In genomic region chr13:48977973-48978372, GRCh38 we compare ENCODE assay signal across 9 cellular contexts. TPM values are rescaled to one million over a fixed set of nuclear protein-coding genes. Genes with fewer than 3 reads are reported as not detected.
DNase-seq lines count a peak whose midpoint lies in the region; ATAC-seq and TF ChIP-seq lines count a peak whose summit lies in the region.
"Had no signal": no experiment of that assay in that cellular context is flagged by ENCODE, and none has a peak within 500 bp of the region (broad histone marks: within the 10 kb centered on the region; RNA-seq: fewer than 3 reads in every experiment).

No MANE protein-coding gene starts in this region.

- peaks cover 0 to 49% (median 22%) of the 10 kb centered on the region in 4 donors for H3K4me1 ChIP-seq in tibial artery

- peak overlapping the region; percentile 62 for H3K4me3 Mint-ChIP-seq in activated naive CD4-positive, alpha-beta T cell treated with anti-CD3 and anti-CD28 coated beads, Interleukin-2, amount 10 ng/mL, durations not matched to agents 7 days and 5 days
- H3K4me3 Mint-ChIP-seq in T-cell: peak overlapping the region; percentile 44 to 93 (median 58)
- peak overlapping the region; percentile 81 for H3K4me3 Mint-ChIP-seq in glutamatergic neuron (ENCODE audit: unreplicated experiment)
- no peak overlapping the region for H3K4me3 Mint-ChIP-seq in chondrocyte (ENCODE audit: unreplicated experiment)

- intact Hi-C loops in tibial artery (cut with DNase I; ENCODE audit: low total_unique reads): loop anchor here (5.0 to 10.0 kb wide), 4 partner anchors 117 to 514 kb away; partner anchors contain the start of gene CDADC1

- H3K27ac ChIP-seq in tibial artery: no peak overlapping the region

- no peaks in the 10 kb centered on the region for H3K9me3 ChIP-seq in tibial artery

- CTCF ChIA-PET in activated naive CD4-positive, alpha-beta T cell treated with anti-CD3 and anti-CD28 coated beads, Interleukin-2, amount 10 ng/mL, durations not matched to agents 7 days and 5 days (lab: Charles Lee): no interaction called here
- CTCF ChIA-PET in T-cell (lab: Charles Lee): no interaction called here

- peak overlapping the region; percentile 84 to 90 for H3K4me3 ChIP-seq in tibial artery

- ATAC-seq in T-cell (replicated peaks in 1 of 4): no peak

- H3K36me3 Mint-ChIP-seq in activated naive CD4-positive, alpha-beta T cell treated with anti-CD3 and anti-CD28 coated beads, Interleukin-2, amount 10 ng/mL, durations not matched to agents 7 days and 5 days: peaks cover 31% of the 10 kb centered on the region
- peaks cover 13% of the 10 kb centered on the region for H3K36me3 Mint-ChIP-seq in T-cell
- H3K36me3 Mint-ChIP-seq in glutamatergic neuron (ENCODE audit: unreplicated experiment): peaks cover 7% of the 10 kb centered on the region
- H3K36me3 Mint-ChIP-seq in chondrocyte (ENCODE audit: low read depth): peaks cover 7% of the 10 kb centered on the region

- H3K27me3 ChIP-seq in tibial artery: no peaks in the 10 kb centered on the region

- no peak for TF ChIP-seq CTCF in glutamatergic neuron (IDR thresholded peaks at IDR 0.05; ENCODE audit: partially characterized antibody, unreplicated experiment)
- no peak for TF ChIP-seq CTCF in tibial artery (IDR thresholded peaks at IDR 0.05)
- no peak for TF ChIP-seq CTCF in chondrocyte (IDR thresholded peaks at IDR 0.05)

- H3K9me3 Mint-ChIP-seq in activated naive CD4-positive, alpha-beta T cell treated with anti-CD3 and anti-CD28 coated beads, Interleukin-2, amount 10 ng/mL, durations not matched to agents 7 days and 5 days: peaks cover 21% of the 10 kb centered on the region
- H3K9me3 Mint-ChIP-seq in T-cell: peaks cover 7 to 17% (median 7%) of the 10 kb centered on the region in 3 donors
- H3K9me3 Mint-ChIP-seq in glutamatergic neuron (ENCODE audit: unreplicated experiment): peaks cover 16% of the 10 kb centered on the region
- peaks cover 8% of the 10 kb centered on the region for H3K9me3 Mint-ChIP-seq in chondrocyte (ENCODE audit: low read depth)

- H3K36me3 ChIP-seq in tibial artery: no peaks in the 10 kb centered on the region

- DNase-seq in activated naive CD4-positive, alpha-beta T cell treated with anti-CD3 and anti-CD28 coated beads, Interleukin-2, amount 10 ng/mL, durations not matched to agents 7 days and 5 days: no peak
- no peak for DNase-seq in activated naive CD4-positive, alpha-beta T cell (lab: John Stamatoyannopoulos, UW)
- DNase-seq in T-cell (no peak), glutamatergic neuron (no peak), tibial artery (no peak), NCI-H2029 (lab: John Stamatoyannopoulos, UW) (no peak), chondrocyte (ENCODE audit: low spot score) (no peak)
- no peak for DNase-seq in stimulated activated CD4-positive, alpha-beta T cell treated with anti-CD3 and anti-CD28 coated beads, Interleukin-2, amount 100 ng/mL, for 48 hours
- DNase-seq: GDM1 had no signal

- POLR2A ChIA-PET in T-cell (lab: Charles Lee): interaction anchor here in 1 of 2 donors (0.6 kb wide), 1 partner anchor 140 kb away, joined by 3 read pairs; no protein-coding TSS in a partner anchor

- peaks cover 3% of the 10 kb centered on the region for H3K27me3 Mint-ChIP-seq in activated naive CD4-positive, alpha-beta T cell treated with anti-CD3 and anti-CD28 coated beads, Interleukin-2, amount 10 ng/mL, durations not matched to agents 7 days and 5 days
- H3K27me3 Mint-ChIP-seq in T-cell (no peaks in the 10 kb centered on the region), glutamatergic neuron (ENCODE audit: unreplicated experiment) (peaks cover 13% of the 10 kb centered on the region), chondrocyte (ENCODE audit: low read depth) (no peaks in the 10 kb centered on the region)

- peak overlapping the region; percentile 72 for H3K27ac Mint-ChIP-seq in activated naive CD4-positive, alpha-beta T cell treated with anti-CD3 and anti-CD28 coated beads, Interleukin-2, amount 10 ng/mL, durations not matched to agents 7 days and 5 days
- H3K27ac Mint-ChIP-seq in T-cell (no peak overlapping the region), glutamatergic neuron (ENCODE audit: unreplicated experiment) (peak overlapping the region; percentile 41), chondrocyte (ENCODE audit: unreplicated experiment) (no peak overlapping the region)

- H3K4me1 Mint-ChIP-seq in activated naive CD4-positive, alpha-beta T cell treated with anti-CD3 and anti-CD28 coated beads, Interleukin-2, amount 10 ng/mL, durations not matched to agents 7 days and 5 days: peaks cover 52% of the 10 kb centered on the region
- H3K4me1 Mint-ChIP-seq in T-cell: peaks cover 53 to 62% (median 60%) of the 10 kb centered on the region in 3 donors
- H3K4me1 Mint-ChIP-seq in glutamatergic neuron (ENCODE audit: low read depth, unreplicated experiment): peaks cover 23% of the 10 kb centered on the region
- H3K4me1 Mint-ChIP-seq in chondrocyte (ENCODE audit: low read depth): peaks cover 42% of the 10 kb centered on the region

RNA-seq across cellular contexts. Expression of gene FNDC3A, which starts 2.3 kb away (rescaled TPM):
- total RNA-seq in T-cell: 10 to 100 TPM; 29.7 to 44.4 (median 32.0) TPM
- total RNA-seq in glutamatergic neuron (ENCODE audit: unreplicated experiment): 46.3 TPM
- 34.3 to 52.4 TPM (median 34.4 TPM) in 3 replicates for total RNA-seq in chondrocyte

Comparison
In these comparisons a context has a peak if more than half of its experiments do, and no peak if none do; other contexts are left out.
1. H3K27ac Mint-ChIP-seq: peak in activated naive CD4-positive, alpha-beta T cell treated with anti-CD3 and anti-CD28 coated beads, Interleukin-2, amount 10 ng/mL, durations not matched to agents 7 days and 5 days (single experiment) and glutamatergic neuron (single experiment); none in T-cell (0 of 2) and chondrocyte (single experiment).